In the genomic region with DNA sequence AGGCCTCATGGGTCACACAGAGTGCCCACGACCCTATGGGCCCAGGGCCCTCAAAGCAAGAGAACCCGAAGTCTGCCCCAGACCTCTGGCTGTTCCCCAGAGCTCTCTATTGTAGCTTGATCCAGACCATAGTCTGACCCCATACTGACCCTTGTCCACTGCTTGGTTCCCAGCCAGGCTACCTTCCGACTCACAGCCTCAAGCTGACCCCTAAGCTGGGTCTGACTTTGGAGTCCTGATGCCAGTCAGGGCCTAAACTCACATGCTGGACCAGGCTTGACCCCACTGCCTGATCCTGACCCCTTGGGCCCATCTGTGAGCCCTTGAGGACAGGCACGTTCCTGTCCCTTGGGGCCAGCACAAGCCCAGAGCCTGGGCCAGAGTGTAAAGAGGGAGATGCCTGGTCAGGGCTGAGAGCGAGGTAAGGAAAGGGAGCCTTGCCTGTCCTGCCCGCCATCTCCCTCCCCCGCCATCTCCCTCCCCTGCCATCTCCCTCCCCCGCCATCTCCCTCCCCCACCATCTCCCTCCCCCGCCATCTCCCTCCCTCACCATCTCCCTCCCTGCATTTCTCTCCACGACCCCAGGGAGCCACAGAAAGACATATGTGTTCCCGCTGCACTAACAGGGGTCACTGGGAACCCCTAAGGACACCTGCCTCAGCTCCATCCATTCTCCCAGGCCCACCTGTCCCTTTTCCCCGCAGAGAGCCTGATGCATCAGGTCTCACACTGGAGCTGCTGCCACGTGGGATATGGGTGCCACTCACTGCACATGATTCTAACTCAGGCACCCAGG, we compare ENCODE assay signal across 17 cellular contexts. TPM values are rescaled to one million over a fixed set of nuclear protein-coding genes. Genes with fewer than 3 reads are reported as not detected.
DNase-seq lines count a peak whose midpoint lies in the region; ATAC-seq and TF ChIP-seq lines count a peak whose summit lies in the region.
"Had no signal": no experiment of that assay in that cellular context is flagged by ENCODE, and none has a peak within 500 bp of the region (broad histone marks: within the 10 kb centered on the region; RNA-seq: fewer than 3 reads in every experiment).

No MANE protein-coding gene starts in this region.

- H3K27me3 Mint-ChIP-seq in brain = no peaks in the 10 kb centered on the region
- H3K27me3 Mint-ChIP-seq in activated CD8-positive, alpha-beta T cell treated with anti-CD3 and anti-CD28 coated beads, Interleukin-2, amount 10 ng/mL, durations not matched to agents 7 days and 5 days (ENCODE audit: low read depth) = peaks cover 9% of the 10 kb centered on the region

- H3K27ac ChIP-seq in left lung = no peak overlapping the region
- H3K27ac ChIP-seq: 22Rv1, BLaER1 had no signal

- H3K36me3 Mint-ChIP-seq in brain = peaks cover 36% of the 10 kb centered on the region
- no peaks in the 10 kb centered on the region for H3K36me3 Mint-ChIP-seq in activated CD8-positive, alpha-beta T cell treated with anti-CD3 and anti-CD28 coated beads, Interleukin-2, amount 10 ng/mL, durations not matched to agents 7 days and 5 days (ENCODE audit: low read depth)

- no peaks in the 10 kb centered on the region for H3K9me3 ChIP-seq in left lung
- H3K9me3 ChIP-seq: BLaER1 had no signal

- peaks cover 3 to 11% of the 10 kb centered on the region in 2 donors for H3K4me1 ChIP-seq in left lung

- no peaks in the 10 kb centered on the region for H3K36me3 ChIP-seq in left lung
- H3K36me3 ChIP-seq: BLaER1 had no signal

- H3K27ac Mint-ChIP-seq in brain = peak overlapping the region; percentile 77 to 93 (median 90)
- H3K27ac Mint-ChIP-seq in activated CD8-positive, alpha-beta T cell treated with anti-CD3 and anti-CD28 coated beads, Interleukin-2, amount 10 ng/mL, durations not matched to agents 7 days and 5 days = no peak overlapping the region

- CTCF ChIA-PET in activated CD8-positive, alpha-beta T cell treated with anti-CD3 and anti-CD28 coated beads, Interleukin-2, amount 10 ng/mL, durations not matched to agents 7 days and 5 days (lab: Charles Lee) = interaction anchor here (0.9 kb wide), 1 partner anchor 152 kb away, joined by 3 read pairs; no protein-coding TSS in a partner anchor

- intact Hi-C loops in left lung (cut with DNase I) (no loop called here), posterior vena cava (cut with DNase I) (no loop called here)

- ATAC-seq in left lung = no peak
- ATAC-seq in activated CD8-positive, alpha-beta T cell treated with anti-CD3 and anti-CD28 coated beads, Interleukin-2, amount 10 ng/mL, durations not matched to agents 7 days and 5 days = no peak
- ATAC-seq: HCT116 had no signal

- peak overlapping the region in 1 of 5 experiments; percentile 26 for H3K4me3 Mint-ChIP-seq in brain
- H3K4me3 Mint-ChIP-seq in activated CD8-positive, alpha-beta T cell treated with anti-CD3 and anti-CD28 coated beads, Interleukin-2, amount 10 ng/mL, durations not matched to agents 7 days and 5 days = no peak overlapping the region

- TF ChIP-seq CTCF in brain (conservative IDR thresholded peaks at IDR 0.05) (no peak), left lung (IDR thresholded peaks at IDR 0.05) (no peak)

- DNase-seq in NCI-H1092 treated with DMSO at 0.1 percent for 48 hours (lab: John Stamatoyannopoulos, UW) (peak; percentile 34), NCI-H1092 (lab: John Stamatoyannopoulos, UW) (no peak), left lung (peak; percentile 14 to 47), posterior vena cava (ENCODE audit: low spot score) (peak; percentile 41), T1000 (lab: John Stamatoyannopoulos, UW) (no peak), ecto neural progenitor cell (ENCODE audit: low spot score) (no peak)
- no peak for DNase-seq in activated CD8-positive, alpha-beta T cell treated with anti-CD3 and anti-CD28 coated beads, Interleukin-2, amount 10 ng/mL, durations not matched to agents 7 days and 5 days
- DNase-seq: GF-D8; Karpas-422; NCI-H1417 treated with DMSO at 0.1 percent for 48 hours; NCI-H2029; NCI-H524 treated with DMSO at 0.1 percent for 48 hours; NK-92 treated with Interleukin-12 subunit alpha and Interleukin-12 subunit beta, amount 100 ng/mL, for 24 hours had no signal

- POLR2A ChIA-PET in activated CD8-positive, alpha-beta T cell treated with anti-CD3 and anti-CD28 coated beads, Interleukin-2, amount 10 ng/mL, durations not matched to agents 7 days and 5 days (lab: Charles Lee) = no interaction called here

- peaks cover 64% of the 10 kb centered on the region for H3K4me1 Mint-ChIP-seq in brain
- H3K4me1 Mint-ChIP-seq in activated CD8-positive, alpha-beta T cell treated with anti-CD3 and anti-CD28 coated beads, Interleukin-2, amount 10 ng/mL, durations not matched to agents 7 days and 5 days (ENCODE audit: low read depth) = no peaks in the 10 kb centered on the region

- H3K27me3 ChIP-seq in left lung = peaks cover 0 to 58% of the 10 kb centered on the region in 2 donors

- H3K9me3 Mint-ChIP-seq in brain = peaks cover 0 to 3% (median 0%) of the 10 kb centered on the region in 5 experiments
- no peaks in the 10 kb centered on the region for H3K9me3 Mint-ChIP-seq in activated CD8-positive, alpha-beta T cell treated with anti-CD3 and anti-CD28 coated beads, Interleukin-2, amount 10 ng/mL, durations not matched to agents 7 days and 5 days (ENCODE audit: insufficient read depth)

- no peak overlapping the region for H3K4me3 ChIP-seq in left lung
- H3K4me3 ChIP-seq: BLaER1 had no signal

RNA-seq across cellular contexts. Expression of a gene that starts 32.8 kb away (rescaled TPM):
- 211 TPM for polyA plus RNA-seq in brain (ENCODE audit: insufficient read depth, low read depth, low replicate concordance)
- total RNA-seq in left lung = under 1 TPM; 0.26 to 0.61 TPM
- under 1 TPM; 0.24 to 0.74 TPM for total RNA-seq in posterior vena cava
- not detected for total RNA-seq in activated CD8-positive, alpha-beta T cell treated with anti-CD3 and anti-CD28 coated beads, Interleukin-2, amount 10 ng/mL, durations not matched to agents 7 days and 5 days

RNA-seq across cellular contexts. Expression of a gene that starts 33.9 kb away (rescaled TPM):
- 92.8 TPM for polyA plus RNA-seq in brain (ENCODE audit: insufficient read depth, low read depth, low replicate concordance)
- under 1 TPM; 0.90 to 0.92 TPM for total RNA-seq in left lung
- 10 to 100 TPM in 1 of 2 donors, 1 to 10 TPM in 1; 7.0 to 15.5 TPM for total RNA-seq in posterior vena cava
- not detected for total RNA-seq in activated CD8-positive, alpha-beta T cell treated with anti-CD3 and anti-CD28 coated beads, Interleukin-2, amount 10 ng/mL, durations not matched to agents 7 days and 5 days

RNA-seq across cellular contexts. Expression of a gene that starts 56.3 kb away (rescaled TPM):
- 30.9 TPM for polyA plus RNA-seq in brain (ENCODE audit: insufficient read depth, low read depth, low replicate concordance)
- total RNA-seq in left lung = 10 to 100 TPM; 18.6 to 21.9 TPM
- 10 to 100 TPM in 1 of 2 donors, 1 to 10 TPM in 1; 5.1 to 10.8 TPM for total RNA-seq in posterior vena cava
- total RNA-seq in activated CD8-positive, alpha-beta T cell treated with anti-CD3 and anti-CD28 coated beads, Interleukin-2, amount 10 ng/mL, durations not matched to agents 7 days and 5 days = 10 to 100 TPM; 23.2 to 26.4 TPM

Comparison
In these comparisons a context has a peak if more than half of its experiments do, and no peak if none do; other contexts are left out.
1. DNase-seq: peak in NCI-H1092 treated with DMSO at 0.1 percent for 48 hours (single experiment), left lung (2 of 2) and posterior vena cava (single experiment); none in NCI-H1092 (single experiment), activated CD8-positive, alpha-beta T cell treated with anti-CD3 and anti-CD28 coated beads, Interleukin-2, amount 10 ng/mL, durations not matched to agents 7 days and 5 days (single experiment), T1000 (single experiment) and ecto neural progenitor cell (single experiment).
2. RNA of a gene that starts 33.9 kb away (total RNA-seq): 7.0 to 15.5 TPM in posterior vena cava; 0.90 to 0.92 TPM in left lung and not detected in activated CD8-positive, alpha-beta T cell treated with anti-CD3 and anti-CD28 coated beads, Interleukin-2, amount 10 ng/mL, durations not matched to agents 7 days and 5 days; every median in the first group is over 4 times any median in the second.